Comparison of ENCODE assay signal across 1 cellular context in genomic region chr16:57700801-57701551, GRCh38.
TF ChIP-seq lines count a peak whose summit lies in the region.

No MANE protein-coding gene starts in this region.

TF ChIP-seq in HepG2, 621 proteins besides CTCF, POLR2A, EP300 and RAD21 (continued from another document and continues in another):
- TF ChIP-seq ZBTB40 (IDR thresholded peaks at IDR 0.05) = no peak
- TF ChIP-seq ZBTB40 (CRISPR knock-in tag; IDR thresholded peaks at IDR 0.05) = 0 out of 2 replicates have a peak, but pooled peaks have one; percentile 20
- TF ChIP-seq ESRRA (CRISPR knock-in tag; IDR thresholded peaks at IDR 0.05; ENCODE audit: low read depth) = 0 out of 2 replicates have a peak, but pooled peaks have one; percentile 41
- 0 out of 2 replicates have a peak, but pooled peaks have one; percentile 9 for TF ChIP-seq ZXDC (CRISPR knock-in tag; IDR thresholded peaks at IDR 0.05)
- TF ChIP-seq TARDBP (CRISPR knock-in tag; IDR thresholded peaks at IDR 0.05) = peak; percentile 11; the same call in 1 of the 2 replicates
- no peak for TF ChIP-seq FOXP4 (CRISPR knock-in tag; IDR thresholded peaks at IDR 0.05)
- TF ChIP-seq RFXANK (CRISPR knock-in tag; IDR thresholded peaks at IDR 0.05) = no peak
- 0 out of 2 replicates have a peak, but pooled peaks have one; percentile 5 for TF ChIP-seq SOX13 (IDR thresholded peaks at IDR 0.05)
- peak in 1 of 2 experiments; percentile 12; a peak in 2 of 4 replicates for TF ChIP-seq SOX13 (CRISPR knock-in tag; conservative IDR thresholded peaks at IDR 0.05 in 1 of 2, IDR thresholded peaks at IDR 0.05 in 1 of 2)
- TF ChIP-seq ETV5 (CRISPR knock-in tag; IDR thresholded peaks at IDR 0.05; ENCODE audit: borderline replicate concordance) = peak; percentile 46; the same call in 1 of the 2 replicates
- TF ChIP-seq FOXK1 (CRISPR knock-in tag; IDR thresholded peaks at IDR 0.05; ENCODE audit: borderline replicate concordance, low read depth) = no peak
- TF ChIP-seq TEAD3 (CRISPR knock-in tag; optimal IDR thresholded peaks at IDR 0.05; ENCODE audit: borderline replicate concordance) = peak; percentile 50
- 0 out of 2 replicates have a peak, but pooled peaks have one; percentile 59 for TF ChIP-seq ZNF44 (CRISPR knock-in tag; IDR thresholded peaks at IDR 0.05)
- no peak for TF ChIP-seq ZNF713 (CRISPR knock-in tag; IDR thresholded peaks at IDR 0.05)
- peak; percentile 39; the same call in 1 of the 2 replicates for TF ChIP-seq NR0B2 (CRISPR knock-in tag; IDR thresholded peaks at IDR 0.05)
- TF ChIP-seq GFI1 (CRISPR knock-in tag; IDR thresholded peaks at IDR 0.05; ENCODE audit: borderline replicate concordance) = no peak
- peak; percentile 40; the same call in 1 of the 2 replicates for TF ChIP-seq ZNF792 (CRISPR knock-in tag; IDR thresholded peaks at IDR 0.05)
- TF ChIP-seq, protein P1, sequence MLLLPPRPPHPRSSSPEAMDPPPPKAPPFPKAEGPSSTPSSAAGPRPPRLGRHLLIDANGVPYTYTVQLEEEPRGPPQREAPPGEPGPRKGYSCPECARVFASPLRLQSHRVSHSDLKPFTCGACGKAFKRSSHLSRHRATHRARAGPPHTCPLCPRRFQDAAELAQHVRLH (CRISPR knock-in tag; IDR thresholded peaks at IDR 0.05; ENCODE audit: borderline replicate concordance, low read depth) = peak; percentile 51; the same call in 1 of the 2 replicates
- TF ChIP-seq ZFX (CRISPR knock-in tag; IDR thresholded peaks at IDR 0.05; ENCODE audit: low read depth) = peak; percentile 64
- TF ChIP-seq IRF2 (CRISPR knock-in tag; IDR thresholded peaks at IDR 0.05) = peak; percentile 22; the same call in 1 of the 2 replicates
- 0 out of 2 replicates have a peak, but pooled peaks have one; percentile 13 for TF ChIP-seq ELF1 (CRISPR knock-in tag; IDR thresholded peaks at IDR 0.05)
- peak; percentile 82 for TF ChIP-seq U2AF1 (optimal IDR thresholded peaks at IDR 0.05; ENCODE audit: low read depth, low read length)
- no peak for TF ChIP-seq MAF1 (CRISPR knock-in tag; IDR thresholded peaks at IDR 0.05; ENCODE audit: borderline replicate concordance)
- no peak for TF ChIP-seq GLMP (CRISPR knock-in tag; IDR thresholded peaks at IDR 0.05; ENCODE audit: borderline replicate concordance)
- 0 out of 2 replicates have a peak, but pooled peaks have one; percentile 12 for TF ChIP-seq ZSCAN31 (CRISPR knock-in tag; IDR thresholded peaks at IDR 0.05; ENCODE audit: low read depth)
- TF ChIP-seq THAP11 (CRISPR knock-in tag; IDR thresholded peaks at IDR 0.05) = peak; percentile 35; the same call in 1 of the 2 replicates
- peak; percentile 47; the same call in 1 of the 2 replicates for TF ChIP-seq SAP130 (CRISPR knock-in tag; IDR thresholded peaks at IDR 0.05; ENCODE audit: low read depth)
- peak; percentile 39 for TF ChIP-seq ASH2L (IDR thresholded peaks at IDR 0.05; ENCODE audit: insufficient read length, low read depth, low read length)
- no peak for TF ChIP-seq CCAR2 (optimal IDR thresholded peaks at IDR 0.05; ENCODE audit: low read depth, low read length)
- TF ChIP-seq ZNF83 (CRISPR knock-in tag; IDR thresholded peaks at IDR 0.05; ENCODE audit: borderline replicate concordance) = no peak
- peak; percentile 21; the same call in 1 of the 2 replicates for TF ChIP-seq ZNF124 (CRISPR knock-in tag; IDR thresholded peaks at IDR 0.05)
- TF ChIP-seq NFE2 (CRISPR knock-in tag; IDR thresholded peaks at IDR 0.05) = no peak
- peak; percentile 7; the same call in 1 of the 2 replicates for TF ChIP-seq NFYB (CRISPR knock-in tag; IDR thresholded peaks at IDR 0.05)
- TF ChIP-seq ZFP1 (CRISPR knock-in tag; IDR thresholded peaks at IDR 0.05) = 0 out of 2 replicates have a peak, but pooled peaks have one; percentile 33
- no peak for TF ChIP-seq ZNF567 (CRISPR knock-in tag; IDR thresholded peaks at IDR 0.05; ENCODE audit: borderline replicate concordance)
- peak; percentile 85 for TF ChIP-seq MAFF (IDR thresholded peaks at IDR 0.05; ENCODE audit: low read depth, low read length)
- peak; percentile 56; the same call in 1 of the 2 replicates for TF ChIP-seq HDAC2 (CRISPR knock-in tag; IDR thresholded peaks at IDR 0.05)
- peak; percentile 84; the same call in 1 of the 2 replicates for TF ChIP-seq CC2D1A (CRISPR knock-in tag; IDR thresholded peaks at IDR 0.05)
- 0 out of 2 replicates have a peak, but pooled peaks have one; percentile 38 for TF ChIP-seq TSC22D2 (CRISPR knock-in tag; IDR thresholded peaks at IDR 0.05; ENCODE audit: borderline replicate concordance)
- TF ChIP-seq HOXA3 (CRISPR knock-in tag; IDR thresholded peaks at IDR 0.05) = 0 out of 2 replicates have a peak, but pooled peaks have one; percentile 18
- 0 out of 2 replicates have a peak, but pooled peaks have one; percentile 3 for TF ChIP-seq RFX5 (IDR thresholded peaks at IDR 0.05; ENCODE audit: low read depth, low read length)
- TF ChIP-seq ZNF143 (CRISPR knock-in tag; IDR thresholded peaks at IDR 0.05) = peak; percentile 79
- TF ChIP-seq ZNF34 (CRISPR knock-in tag; IDR thresholded peaks at IDR 0.05; ENCODE audit: borderline replicate concordance) = 0 out of 2 replicates have a peak, but pooled peaks have one; percentile 53
- TF ChIP-seq ZNF720 (CRISPR knock-in tag; IDR thresholded peaks at IDR 0.05) = no peak
- TF ChIP-seq PPARG (CRISPR knock-in tag; conservative IDR thresholded peaks at IDR 0.05) = 0 out of 2 replicates have a peak, but pooled peaks have one; percentile 19
- no peak for TF ChIP-seq TP53 (CRISPR knock-in tag; conservative IDR thresholded peaks at IDR 0.05)
- TF ChIP-seq NR2F6 (IDR thresholded peaks at IDR 0.05) = peak; percentile 81
- peak; percentile 61 for TF ChIP-seq NR2F6 (CRISPR knock-in tag; IDR thresholded peaks at IDR 0.05)
